Comparison of ENCODE assay signal across 1 cellular context in the genomic region with DNA sequence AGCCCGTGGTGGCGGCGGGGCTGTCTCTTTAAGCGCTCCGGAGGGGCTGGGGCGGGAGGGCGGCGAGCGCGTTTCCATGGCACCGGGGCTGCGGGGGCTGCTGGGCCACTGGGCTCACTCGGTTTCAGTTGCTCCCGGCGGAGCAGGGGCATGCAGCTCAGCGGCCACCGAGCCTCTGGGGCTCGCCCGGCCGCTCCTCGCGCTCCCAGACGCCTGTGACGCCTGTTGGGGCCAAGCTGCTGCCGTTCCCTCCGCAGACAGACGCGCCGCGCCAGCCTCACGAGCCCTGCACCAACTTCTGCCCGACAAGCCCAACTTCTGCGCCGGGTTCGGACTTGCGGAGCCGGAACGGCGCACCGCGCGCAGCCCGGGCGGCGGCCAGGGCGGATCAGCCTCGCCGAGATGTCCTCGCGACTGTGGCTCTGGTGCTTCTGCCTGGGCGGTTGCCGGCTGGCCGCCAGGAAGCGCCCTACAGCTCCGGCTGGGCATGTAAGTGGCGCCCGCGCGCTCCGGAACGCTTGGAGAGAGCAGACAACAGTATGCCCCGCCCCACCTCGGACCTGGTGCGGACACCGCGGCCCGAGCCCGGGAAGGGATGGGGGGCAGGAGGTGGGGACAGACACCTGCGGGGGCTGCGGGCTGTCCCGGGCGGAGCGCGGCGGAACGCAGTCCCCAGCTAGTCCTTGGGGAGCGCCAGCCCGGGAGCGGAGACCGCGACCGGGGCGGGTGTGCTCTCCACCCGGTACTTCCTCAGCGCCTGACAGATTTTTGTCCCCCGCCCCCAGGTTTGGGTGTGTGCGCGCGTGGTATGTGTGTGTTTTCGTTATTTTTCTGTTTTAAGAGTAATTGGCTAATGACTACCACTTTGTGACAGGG.
TF ChIP-seq lines count a peak whose summit lies in the region.

No MANE protein-coding gene starts in this region.

TF ChIP-seq in liver, 16 proteins besides CTCF, POLR2A, EP300 and RAD21 (continued from another document):
- TF ChIP-seq, protein P1, sequence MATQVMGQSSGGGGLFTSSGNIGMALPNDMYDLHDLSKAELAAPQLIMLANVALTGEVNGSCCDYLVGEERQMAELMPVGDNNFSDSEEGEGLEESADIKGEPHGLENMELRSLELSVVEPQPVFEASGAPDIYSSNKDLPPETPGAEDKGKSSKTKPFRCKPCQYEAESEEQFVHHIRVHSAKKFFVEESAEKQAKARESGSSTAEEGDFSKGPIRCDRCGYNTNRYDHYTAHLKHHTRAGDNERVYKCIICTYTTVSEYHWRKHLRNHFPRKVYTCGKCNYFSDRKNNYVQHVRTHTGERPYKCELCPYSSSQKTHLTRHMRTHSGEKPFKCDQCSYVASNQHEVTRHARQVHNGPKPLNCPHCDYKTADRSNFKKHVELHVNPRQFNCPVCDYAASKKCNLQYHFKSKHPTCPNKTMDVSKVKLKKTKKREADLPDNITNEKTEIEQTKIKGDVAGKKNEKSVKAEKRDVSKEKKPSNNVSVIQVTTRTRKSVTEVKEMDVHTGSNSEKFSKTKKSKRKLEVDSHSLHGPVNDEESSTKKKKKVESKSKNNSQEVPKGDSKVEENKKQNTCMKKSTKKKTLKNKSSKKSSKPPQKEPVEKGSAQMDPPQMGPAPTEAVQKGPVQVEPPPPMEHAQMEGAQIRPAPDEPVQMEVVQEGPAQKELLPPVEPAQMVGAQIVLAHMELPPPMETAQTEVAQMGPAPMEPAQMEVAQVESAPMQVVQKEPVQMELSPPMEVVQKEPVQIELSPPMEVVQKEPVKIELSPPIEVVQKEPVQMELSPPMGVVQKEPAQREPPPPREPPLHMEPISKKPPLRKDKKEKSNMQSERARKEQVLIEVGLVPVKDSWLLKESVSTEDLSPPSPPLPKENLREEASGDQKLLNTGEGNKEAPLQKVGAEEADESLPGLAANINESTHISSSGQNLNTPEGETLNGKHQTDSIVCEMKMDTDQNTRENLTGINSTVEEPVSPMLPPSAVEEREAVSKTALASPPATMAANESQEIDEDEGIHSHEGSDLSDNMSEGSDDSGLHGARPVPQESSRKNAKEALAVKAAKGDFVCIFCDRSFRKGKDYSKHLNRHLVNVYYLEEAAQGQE (IDR thresholded peaks at IDR 0.05) = no peak
- TF ChIP-seq JUND (IDR thresholded peaks at IDR 0.05) (no peak), GABPA (IDR thresholded peaks at IDR 0.05 in 1 of 2, conservative IDR thresholded peaks at IDR 0.05 in 1 of 2) (no peak), FOXA1 (IDR thresholded peaks at IDR 0.05) (no peak), YY1 (IDR thresholded peaks at IDR 0.05) (no peak), NR2F2 (IDR thresholded peaks at IDR 0.05) (no peak), FOXA2 (IDR thresholded peaks at IDR 0.05) (no peak), SP1 (IDR thresholded peaks at IDR 0.05) (no peak), EGR1 (IDR thresholded peaks at IDR 0.05; ENCODE audit: low read depth in 2 of 2) (no peak)
- TF ChIP-seq, protein P2, sequence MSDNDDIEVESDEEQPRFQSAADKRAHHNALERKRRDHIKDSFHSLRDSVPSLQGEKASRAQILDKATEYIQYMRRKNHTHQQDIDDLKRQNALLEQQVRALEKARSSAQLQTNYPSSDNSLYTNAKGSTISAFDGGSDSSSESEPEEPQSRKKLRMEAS (IDR thresholded peaks at IDR 0.05) = no peak
- TF ChIP-seq, protein P3, sequence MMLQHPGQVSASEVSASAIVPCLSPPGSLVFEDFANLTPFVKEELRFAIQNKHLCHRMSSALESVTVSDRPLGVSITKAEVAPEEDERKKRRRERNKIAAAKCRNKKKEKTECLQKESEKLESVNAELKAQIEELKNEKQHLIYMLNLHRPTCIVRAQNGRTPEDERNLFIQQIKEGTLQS (IDR thresholded peaks at IDR 0.05) = no peak
